Comparison of ENCODE assay signal across 1 cellular context in genomic region chr10:100826661-100826982, GRCh38.
TF ChIP-seq lines count a peak whose summit lies in the region.

No MANE protein-coding gene starts in this region.

TF ChIP-seq in HepG2, 621 proteins besides CTCF, POLR2A, EP300 and RAD21 (continued from another document):
- TF ChIP-seq ZFP91 (CRISPR knock-in tag; IDR thresholded peaks at IDR 0.05; ENCODE audit: borderline replicate concordance) (peak; percentile 18; the same call in 1 of the 2 replicates), ZNF432 (CRISPR knock-in tag; IDR thresholded peaks at IDR 0.05; ENCODE audit: borderline replicate concordance) (no peak), HDAC6 (IDR thresholded peaks at IDR 0.05; ENCODE audit: low read depth, low read length) (no peak), KLF15 (CRISPR knock-in tag; IDR thresholded peaks at IDR 0.05; ENCODE audit: borderline replicate concordance) (no peak), ZNF550 (CRISPR knock-in tag; IDR thresholded peaks at IDR 0.05; ENCODE audit: borderline replicate concordance) (no peak), POLR2G (IDR thresholded peaks at IDR 0.05; ENCODE audit: low read depth, low read length) (no peak), ZNF788 (CRISPR knock-in tag; IDR thresholded peaks at IDR 0.05; ENCODE audit: borderline replicate concordance) (peak; percentile 33; the same call in 1 of the 2 replicates)
